Comparison of ENCODE assay signal across 8 cellular contexts in genomic region chr7:65373608-65374351, GRCh38. TPM values are rescaled to one million over a fixed set of nuclear protein-coding genes. Genes with fewer than 3 reads are reported as not detected.
A peak's percentile ranks its signal among the peaks of the same experiment; 100 is the strongest.
DNase-seq lines count a peak whose midpoint lies in the region; ATAC-seq and TF ChIP-seq lines count a peak whose summit lies in the region.

ZNF92 (plus strand) TSS chr7:65373855; CDS start chr7:65373998, 143 bp downstream.

- no peaks in the 10 kb centered on the region for H3K27me3 ChIP-seq in kidney epithelial cell (ENCODE audit: control insufficient read depth, insufficient read depth, low read length)

- no peaks in the 10 kb centered on the region for H3K36me3 ChIP-seq in kidney epithelial cell (ENCODE audit: control insufficient read depth, insufficient read depth, low read length)

- peak; percentile 98 for TF ChIP-seq POLR2A in GM19193 (IDR thresholded peaks at IDR 0.05; ENCODE audit: extremely low read depth, insufficient read depth, insufficient read length)

- DNase-seq in AML-193 (lab: John Stamatoyannopoulos, UW) (peak; percentile 91 to 96), NCI-H510A treated with DMSO at 0.1 percent for 48 hours (lab: John Stamatoyannopoulos, UW) (peak; percentile 85), choroid plexus epithelial cell (ENCODE audit: low read depth) (peak; percentile 96), kidney epithelial cell (ENCODE audit: low read depth) (peak; percentile 87)
- peak; percentile 93 to 95 for DNase-seq in activated CD4-positive, alpha-beta T cell treated with anti-CD3 and anti-CD28 coated beads for 24 hours (ENCODE audit: low read depth in 2 of 2)
- peak; percentile 92 to 94 for DNase-seq in stimulated activated CD4-positive, alpha-beta T cell treated with anti-CD3 and anti-CD28 coated beads, Interleukin-15, amount 100 ng/mL, for 48 hours (ENCODE audit: low read depth in 2 of 2)

- TF ChIP-seq CTCF in choroid plexus epithelial cell (conservative IDR thresholded peaks at IDR 0.05; ENCODE audit: low read depth, low read length): no peak
- no peak for TF ChIP-seq CTCF in kidney epithelial cell (IDR thresholded peaks at IDR 0.05; ENCODE audit: insufficient read depth, low read length, poor library complexity, severe bottlenecking)

- H3K4me3 ChIP-seq in choroid plexus epithelial cell (ENCODE audit: low read depth, low read length): peak within 1 kb of the TSS; percentile 95
- H3K4me3 ChIP-seq in kidney epithelial cell (ENCODE audit: low read depth, low read length): peak within 1 kb of the TSS; percentile 82

- peak; percentile 100 for ATAC-seq in HG03439 (IDR thresholded peaks at IDR 0.05; ENCODE audit: unreplicated experiment)

RNA-seq across cellular contexts. Expression of gene ZNF92, which starts in this region (rescaled TPM):
- 13.1 and 13.7 TPM in 2 replicates for total RNA-seq in kidney epithelial cell

Comparison
In these comparisons a context has a peak if more than half of its experiments do, and no peak if none do; other contexts are left out.
1. Peak in every context shown above with its lines: DNase-seq, ATAC-seq and H3K4me3 ChIP-seq.